In the genomic region with DNA sequence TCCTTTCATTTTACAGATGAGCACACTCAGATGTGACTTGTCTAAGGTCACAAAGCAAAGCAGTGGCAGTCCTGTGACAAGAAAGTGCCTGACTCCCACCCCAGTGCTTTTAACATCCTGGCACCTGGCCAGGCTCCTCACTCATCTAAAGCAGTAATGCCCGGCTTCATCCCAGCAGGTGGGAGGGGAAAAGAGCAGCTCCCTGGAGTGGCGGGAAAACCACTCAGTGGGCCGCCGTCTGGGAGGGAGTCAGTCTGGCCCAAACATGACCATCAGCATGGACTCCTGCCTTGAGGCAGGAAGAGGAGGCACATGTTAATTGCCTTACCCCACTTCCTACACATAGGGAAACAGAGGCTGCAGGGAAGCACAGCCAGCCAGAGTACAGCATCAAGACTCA, we compare ENCODE assay signal across 2 cellular contexts.
TF ChIP-seq lines count a peak whose summit lies in the region.

No MANE protein-coding gene starts in this region.

TF ChIP-seq in A549, 52 proteins besides CTCF, POLR2A, EP300 and RAD21:
- TF ChIP-seq CBX2 (IDR thresholded peaks at IDR 0.05; ENCODE audit: borderline replicate concordance, low read depth) = no peak
- TF ChIP-seq KDM1A (IDR thresholded peaks at IDR 0.05; ENCODE audit: low read depth) = no peak
- no peak for TF ChIP-seq JUNB (IDR thresholded peaks at IDR 0.05)
- no peak for TF ChIP-seq MAFK (IDR thresholded peaks at IDR 0.05; ENCODE audit: partially characterized antibody)
- TF ChIP-seq RFX5 (IDR thresholded peaks at IDR 0.05) = no peak
- no peak for TF ChIP-seq RARB (CRISPR knock-in tag; IDR thresholded peaks at IDR 0.05)
- TF ChIP-seq GATA3 (IDR thresholded peaks at IDR 0.05; ENCODE audit: borderline replicate concordance) = no peak
- TF ChIP-seq RNF2 (IDR thresholded peaks at IDR 0.05; ENCODE audit: borderline replicate concordance, low read depth) = no peak
- TF ChIP-seq, protein P1, sequence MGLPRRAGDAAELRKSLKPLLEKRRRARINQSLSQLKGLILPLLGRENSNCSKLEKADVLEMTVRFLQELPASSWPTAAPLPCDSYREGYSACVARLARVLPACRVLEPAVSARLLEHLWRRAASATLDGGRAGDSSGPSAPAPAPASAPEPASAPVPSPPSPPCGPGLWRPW (IDR thresholded peaks at IDR 0.05) = no peak
- no peak for TF ChIP-seq BHLHE40 (IDR thresholded peaks at IDR 0.05; ENCODE audit: low read depth, low read length)
- TF ChIP-seq SREBF2 (IDR thresholded peaks at IDR 0.05) = no peak
- TF ChIP-seq ESRRA (IDR thresholded peaks at IDR 0.05; ENCODE audit: borderline replicate concordance, low read length) = no peak

TF ChIP-seq in HCT116, 20 proteins besides CTCF, POLR2A, EP300 and RAD21:
- no peak for TF ChIP-seq CEBPB (IDR thresholded peaks at IDR 0.05; ENCODE audit: low read depth)
- TF ChIP-seq YY1 (IDR thresholded peaks at IDR 0.05; ENCODE audit: extremely low read depth, insufficient replicate concordance, low read depth, low read length) = no peak
- TF ChIP-seq, protein P2, sequence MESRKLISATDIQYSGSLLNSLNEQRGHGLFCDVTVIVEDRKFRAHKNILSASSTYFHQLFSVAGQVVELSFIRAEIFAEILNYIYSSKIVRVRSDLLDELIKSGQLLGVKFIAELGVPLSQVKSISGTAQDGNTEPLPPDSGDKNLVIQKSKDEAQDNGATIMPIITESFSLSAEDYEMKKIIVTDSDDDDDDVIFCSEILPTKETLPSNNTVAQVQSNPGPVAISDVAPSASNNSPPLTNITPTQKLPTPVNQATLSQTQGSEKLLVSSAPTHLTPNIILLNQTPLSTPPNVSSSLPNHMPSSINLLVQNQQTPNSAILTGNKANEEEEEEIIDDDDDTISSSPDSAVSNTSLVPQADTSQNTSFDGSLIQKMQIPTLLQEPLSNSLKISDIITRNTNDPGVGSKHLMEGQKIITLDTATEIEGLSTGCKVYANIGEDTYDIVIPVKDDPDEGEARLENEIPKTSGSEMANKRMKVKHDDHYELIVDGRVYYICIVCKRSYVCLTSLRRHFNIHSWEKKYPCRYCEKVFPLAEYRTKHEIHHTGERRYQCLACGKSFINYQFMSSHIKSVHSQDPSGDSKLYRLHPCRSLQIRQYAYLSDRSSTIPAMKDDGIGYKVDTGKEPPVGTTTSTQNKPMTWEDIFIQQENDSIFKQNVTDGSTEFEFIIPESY (IDR thresholded peaks at IDR 0.05; ENCODE audit: extremely low read depth, insufficient replicate concordance, low read length) = no peak
- no peak for TF ChIP-seq REST (IDR thresholded peaks at IDR 0.05; ENCODE audit: low read depth)
- TF ChIP-seq SRF (IDR thresholded peaks at IDR 0.05; ENCODE audit: low read depth) = no peak
- TF ChIP-seq, protein P3, sequence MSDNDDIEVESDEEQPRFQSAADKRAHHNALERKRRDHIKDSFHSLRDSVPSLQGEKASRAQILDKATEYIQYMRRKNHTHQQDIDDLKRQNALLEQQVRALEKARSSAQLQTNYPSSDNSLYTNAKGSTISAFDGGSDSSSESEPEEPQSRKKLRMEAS (IDR thresholded peaks at IDR 0.05) = no peak
- no peak for TF ChIP-seq ZFX (IDR thresholded peaks at IDR 0.05)
- no peak for TF ChIP-seq SP1 (IDR thresholded peaks at IDR 0.05; ENCODE audit: low read depth)
- no peak for TF ChIP-seq TCF7L2 (IDR thresholded peaks at IDR 0.05; ENCODE audit: borderline replicate concordance, extremely low read depth, insufficient read depth, insufficient read length)
- no peak for TF ChIP-seq ZNF274 (IDR thresholded peaks at IDR 0.05; ENCODE audit: low read depth, low read length)
